ENCODE assay signal across 27 cellular contexts in the genomic region with DNA sequence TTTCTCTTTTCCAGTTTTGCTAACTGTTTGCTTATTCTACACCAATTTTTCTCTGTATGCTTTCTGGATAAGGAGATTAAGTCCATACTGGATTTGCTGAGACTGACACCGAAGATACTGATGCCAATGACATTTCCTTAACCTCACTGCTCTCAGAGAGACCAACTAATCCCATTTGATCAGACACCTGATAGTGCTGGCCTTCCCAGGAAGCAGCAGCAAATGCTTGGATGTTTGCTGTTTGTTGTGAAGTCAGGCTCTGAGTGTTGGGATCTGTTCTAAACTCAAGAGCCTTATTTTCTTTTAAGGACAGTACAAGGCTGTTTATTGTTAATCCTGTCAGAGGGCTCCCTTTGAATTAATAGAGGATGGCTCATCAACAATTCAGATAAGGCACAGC.
DNase-seq lines count a peak whose midpoint lies in the region; ATAC-seq and TF ChIP-seq lines count a peak whose summit lies in the region.
"Had no signal": no experiment of that assay in that cellular context is flagged by ENCODE, and none has a peak within 500 bp of the region (broad histone marks: within the 10 kb centered on the region; RNA-seq: fewer than 3 reads in every experiment).

No MANE protein-coding gene starts in this region.

- no peaks in the 10 kb centered on the region for H3K4me1 ChIP-seq in cardiac muscle cell (ENCODE audit: low read depth)
- H3K4me1 ChIP-seq in left ventricle myocardium inferior, result no peaks in the 10 kb centered on the region
- H3K4me1 ChIP-seq: BLaER1, SJSA1 had no signal

- intact Hi-C loops in left ventricle myocardium inferior (cut with micrococcal nuclease), result no loop called here

- ATAC-seq in HG03097 (IDR thresholded peaks at IDR 0.05; ENCODE audit: low FRiP score, unreplicated experiment), result no peak
- ATAC-seq: Right ventricle myocardium inferior, T-cell had no signal

- no peaks in the 10 kb centered on the region for H3K36me3 ChIP-seq in cardiac muscle cell
- no peaks in the 10 kb centered on the region for H3K36me3 ChIP-seq in left ventricle myocardium inferior
- H3K36me3 ChIP-seq: BLaER1, SJSA1 had no signal

- no peaks in the 10 kb centered on the region for H3K27me3 ChIP-seq in cardiac muscle cell
- H3K27me3 ChIP-seq in left ventricle myocardium inferior (ENCODE audit: low read depth), result no peaks in the 10 kb centered on the region
- H3K27me3 ChIP-seq: BLaER1, SJSA1 had no signal

- H3K9me3 ChIP-seq in cardiac muscle cell (ENCODE audit: low read depth) (no peaks in the 10 kb centered on the region), left ventricle myocardium inferior (replicated peaks) (no peaks in the 10 kb centered on the region)
- H3K9me3 ChIP-seq: BLaER1, SJSA1 had no signal

- no peak for TF ChIP-seq CTCF in cardiac muscle cell (IDR thresholded peaks at IDR 0.05; ENCODE audit: low read depth, low read length)
- no peak for TF ChIP-seq CTCF in left ventricle myocardium inferior (IDR thresholded peaks at IDR 0.05; ENCODE audit: borderline replicate concordance)

- no peak for DNase-seq in cardiac muscle cell (ENCODE audit: low read depth in 1 of 2, low spot score in 1 of 2)
- DNase-seq in left ventricle myocardium inferior, result no peak
- DNase-seq in SK-N-DZ (ENCODE audit: low spot score), result peak; percentile 53
- peak; percentile 62 for DNase-seq in islet precursor cell
- DNase-seq in substantia nigra (lab: John Stamatoyannopoulos, UW), result no peak
- DNase-seq in effector CD4-positive, alpha-beta T cell, result no peak
- no peak for DNase-seq in cortex of kidney (lab: John Stamatoyannopoulos, UW)
- DNase-seq: CD4-positive, CD25-positive, alpha-beta regulatory T cell; COR-L47; DMS 273 treated with DMSO at 0.1 percent for 48 hours; DND-41; GM23248; HCEC 1CT; NCI-H1048; NCI-H1417; NCI-H1694; NCI-H2081; NCI-H2171 treated with DMSO at 0.1 percent for 48 hours; NCI-H345; NCI-H510A treated with DMSO at 0.1 percent for 48 hours; NCI-H774; PC-9; T-cell had no signal

- H3K27ac ChIP-seq in cardiac muscle cell (peak overlapping the region; percentile 61), left ventricle myocardium inferior (replicated peaks) (no peak overlapping the region), substantia nigra (ENCODE audit: low read depth, low read length, poor library complexity, severe bottlenecking) (peak overlapping the region; percentile 7)
- H3K27ac ChIP-seq: BLaER1, GM23248, PC-9, SJSA1 had no signal

- H3K4me3 ChIP-seq in cardiac muscle cell (no peak overlapping the region), left ventricle myocardium inferior (no peak overlapping the region)
- H3K4me3 ChIP-seq: BLaER1, GM23248, PC-9, SJSA1 had no signal

Comparison
In these comparisons a context has a peak if more than half of its experiments do, and no peak if none do; other contexts are left out.
1. DNase-seq: peak in SK-N-DZ (single experiment) and islet precursor cell (single experiment); none in cardiac muscle cell (0 of 2), left ventricle myocardium inferior (single experiment), substantia nigra (0 of 49), effector CD4-positive, alpha-beta T cell (single experiment) and cortex of kidney (single experiment).